In the genomic region with DNA sequence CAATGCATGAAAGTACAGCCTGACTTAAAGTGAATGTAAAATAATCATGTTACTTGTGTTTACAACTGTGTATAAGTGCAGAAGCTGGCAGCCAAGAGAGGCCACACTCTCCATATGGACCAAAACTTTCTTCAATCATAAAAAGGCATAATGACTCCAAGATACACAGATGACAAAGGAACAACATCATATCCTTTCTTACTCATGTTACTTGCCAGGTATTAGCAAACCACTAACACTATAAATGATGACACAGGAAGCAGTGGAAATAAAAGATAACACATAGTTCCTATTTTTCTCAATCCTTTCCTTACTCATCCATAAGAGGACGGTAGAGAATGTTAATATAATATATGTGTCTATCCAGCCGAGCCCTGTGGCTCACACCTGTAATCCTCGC, we compare ENCODE assay signal across 27 cellular contexts.
"Had no signal": no experiment of that assay in that cellular context is flagged by ENCODE, and none has a peak within 500 bp of the region (broad histone marks: within the 10 kb centered on the region; RNA-seq: fewer than 3 reads in every experiment).

No MANE protein-coding gene starts in this region.

- FAIRE-seq: endometrium, frontal cortex had no signal

- ATAC-seq: activated T-cell treated with anti-CD3 and anti-CD28 coated beads, Interleukin-2, amount 50 U/mL, for 4 hours; left lung; natural killer cell treated with Interleukin-12 subunit alpha and Interleukin-12 subunit beta and Interleukin-15 and Interleukin-18, amount 100 ng/mL, for 72 hours; psoas muscle had no signal

- H3K4me3 ChIP-seq: cardiac muscle cell, left lung, ovary, psoas muscle, right atrium auricular region, spleen, testis had no signal

- DNase-seq: activated CD4-positive, alpha-beta T cell treated with anti-CD3 and anti-CD28 coated beads for 4 hours; activated CD4-positive, alpha-beta T cell treated with anti-CD3 and anti-CD28 coated beads, Interleukin-2, amount 50 U/mL, for 48 hours; activated CD4-positive, CD25-positive, alpha-beta regulatory T cell; activated CD8-positive, alpha-beta memory T cell treated with anti-CD3 and anti-CD28 coated beads, Interleukin-2, amount 50 U/mL, for 48 hours; activated naive CD4-positive, alpha-beta T cell; activated naive CD8-positive, alpha-beta T cell treated with anti-CD3 and anti-CD28 coated beads for 36 hours; activated T-cell treated with anti-CD3 and anti-CD28 coated beads, Interleukin-2, amount 50 U/mL, for 4 hours; amniotic stem cell; cortex of kidney; erythroblast; glutamatergic neuron; hippocampal formation; kidney glomerular epithelial cell; ovary; psoas muscle; spleen; stimulated activated CD4-positive, alpha-beta T cell treated with anti-CD3 and anti-CD28 coated beads, Interleukin-4, amount 100 ng/mL, for 1 hour; stimulated activated naive CD4-positive, alpha-beta T cell; T-helper 1 cell; testis; trophoblast cell had no signal
